In the genomic region with DNA sequence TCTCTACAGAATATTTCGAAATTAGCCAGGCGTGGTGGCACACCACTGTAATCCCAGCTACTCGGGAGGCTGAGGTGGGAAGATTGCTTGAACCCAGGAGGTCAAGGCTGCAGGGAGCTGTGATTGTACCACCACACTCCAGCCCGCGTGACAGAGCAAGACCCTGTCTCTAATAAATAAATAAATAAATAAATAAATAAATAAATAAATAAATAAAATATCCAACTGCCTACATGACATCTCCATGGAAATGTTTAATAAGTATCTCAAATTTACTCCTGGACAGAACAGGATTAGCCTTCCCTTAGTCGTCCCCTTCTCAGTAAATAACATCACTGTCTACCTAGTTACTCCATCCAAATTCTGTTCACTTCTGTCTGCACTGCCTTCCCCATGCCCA, we compare ENCODE assay signal across 11 cellular contexts. TPM values are rescaled to one million over a fixed set of nuclear protein-coding genes. Genes with fewer than 3 reads are reported as not detected.
"Had no signal": no experiment of that assay in that cellular context is flagged by ENCODE, and none has a peak within 500 bp of the region (broad histone marks: within the 10 kb centered on the region; RNA-seq: fewer than 3 reads in every experiment).

No MANE protein-coding gene starts in this region.

- H3K9me3 ChIP-seq: HAP-1 had no signal

- H3K4me3 Mint-ChIP-seq: GM23338, H9, HFFc6 had no signal

- H3K4me1 Mint-ChIP-seq: GM23338, H9 had no signal

- H2AFZ ChIP-seq: GM23248, GM23338 had no signal

- H3K9me3 Mint-ChIP-seq: GM23338, H9, HFFc6 had no signal

- FAIRE-seq: H1, H54 had no signal

- H3K36me3 ChIP-seq: HAP-1 had no signal

- H3K4me2 ChIP-seq: GM23338 had no signal

- H3K9ac ChIP-seq: GM23248 had no signal

- H3K4me1 ChIP-seq: HAP-1 had no signal

- H3K27ac ChIP-seq: GM23248 had no signal

- DNase-seq: GM23248, GOT3, H7, H9, HCEC 1CT, HFFc6 had no signal

- ATAC-seq: GM23338, HCT116 had no signal

- H3K4me3 ChIP-seq: GM23248, GM23338, HAP-1 had no signal

- H3K27ac Mint-ChIP-seq: GM23338, H9, HFFc6 had no signal

RNA-seq across cellular contexts. Expression of a gene that starts 29.0 kb away (rescaled TPM):
- total RNA-seq: GM23248, HFFc6 had no signal
- polyA plus RNA-seq: GM23248 had no signal
